22 cellular contexts compared by ENCODE assay signal in the genomic region with DNA sequence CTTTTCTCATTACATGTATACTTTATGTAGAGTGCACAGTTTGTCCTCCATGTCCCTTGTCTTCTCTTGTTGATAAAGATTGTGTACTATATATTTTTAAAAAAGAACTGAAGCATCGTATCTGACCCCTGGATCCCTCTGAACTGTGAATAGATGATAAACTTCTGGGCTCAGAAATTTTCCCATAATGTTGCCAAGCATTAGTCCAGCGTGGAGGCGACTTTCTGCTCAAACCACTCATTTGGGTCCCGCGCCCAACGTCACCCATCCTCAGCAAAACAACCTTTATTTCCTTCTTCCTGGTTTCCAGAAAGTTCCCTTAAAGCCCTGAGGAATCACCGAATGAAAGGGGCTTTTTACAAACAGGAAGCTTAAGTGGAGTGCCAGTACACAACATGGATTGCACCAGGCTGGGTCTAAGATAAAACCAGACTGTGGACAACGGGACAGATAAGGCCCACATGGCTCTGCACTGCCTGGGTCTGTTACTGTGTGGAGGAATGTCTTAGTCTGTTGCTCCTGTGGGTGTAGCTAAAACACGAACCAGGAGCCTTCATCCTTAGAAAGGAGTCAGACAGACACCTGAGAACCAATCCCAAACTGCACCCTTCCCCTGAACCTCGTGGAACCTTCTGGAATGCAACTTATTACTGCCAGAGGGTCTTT. TPM values are rescaled to one million over a fixed set of nuclear protein-coding genes. Genes with fewer than 3 reads are reported as not detected.
DNase-seq lines count a peak whose midpoint lies in the region; ATAC-seq, FAIRE-seq and TF ChIP-seq lines count a peak whose summit lies in the region.
"Had no signal": no experiment of that assay in that cellular context is flagged by ENCODE, and none has a peak within 500 bp of the region (broad histone marks: within the 10 kb centered on the region; RNA-seq: fewer than 3 reads in every experiment).

No MANE protein-coding gene starts in this region.

- no peak overlapping the region for H2AFZ ChIP-seq in astrocyte (ENCODE audit: low read depth, low read length)

- no peaks in the 10 kb centered on the region for H3K9me3 Mint-ChIP-seq in astrocyte (ENCODE audit: unreplicated experiment)

- peaks cover 38% of the 10 kb centered on the region for H3K4me1 ChIP-seq in astrocyte (ENCODE audit: insufficient read depth, low read length)
- peaks cover 28 to 61% of the 10 kb centered on the region in 2 donors for H3K4me1 ChIP-seq in thoracic aorta (ENCODE audit: control insufficient read depth in 1 of 2, low read depth in 2 of 2)
- no peaks in the 10 kb centered on the region for H3K4me1 ChIP-seq in kidney (ENCODE audit: control insufficient read depth in 1 of 2, insufficient read depth in 1 of 2, low read depth in 1 of 2, low read length in 2 of 2)
- H3K4me1 ChIP-seq: testis had no signal

- no peak overlapping the region for H3K4me2 ChIP-seq in astrocyte (ENCODE audit: low read length)

- intact Hi-C loops in left ventricle myocardium superior (cut with micrococcal nuclease) (no loop called here), kidney (cut with DNase I) (no loop called here), head of caudate nucleus (cut with DNase I) (no loop called here)

- no peak for FAIRE-seq in astrocyte (lab: Jason Lieb, UNC)
- no peak for FAIRE-seq in kidney (lab: Jason Lieb, UNC)

- H3K9ac ChIP-seq in astrocyte (ENCODE audit: low read length) (no peak overlapping the region), kidney (ENCODE audit: low read length in 2 of 2) (no peak overlapping the region)

- H4K20me1 ChIP-seq in astrocyte (ENCODE audit: insufficient read depth, low read length), result no peaks in the 10 kb centered on the region

- no peak overlapping the region for H3K4me3 Mint-ChIP-seq in astrocyte (ENCODE audit: unreplicated experiment)
- H3K4me3 Mint-ChIP-seq: activated B cell treated with CpG ODN at 0.5 μM for 24 hours; activated CD8-positive, alpha-beta T cell treated with anti-CD3 and anti-CD28 coated beads, Interleukin-2, amount 10 ng/mL, durations not matched to agents 7 days and 5 days; activated naive CD4-positive, alpha-beta T cell treated with anti-CD3 and anti-CD28 coated beads for 36 hours; activated T-cell treated with anti-CD3 and anti-CD28 coated beads, Interleukin-2, amount 50 U/mL, for 24 hours; endodermal cell; T-helper 17 cell had no signal

- ATAC-seq in left ventricle myocardium superior, result peak; percentile 36
- ATAC-seq in thoracic aorta (ENCODE audit: insufficient number of reproducible peaks, low FRiP score, low read depth), result no peak
- ATAC-seq in HG02840 (IDR thresholded peaks at IDR 0.05; ENCODE audit: low FRiP score, unreplicated experiment), result no peak
- ATAC-seq: activated CD8-positive, alpha-beta T cell treated with anti-CD3 and anti-CD28 coated beads, Interleukin-2, amount 10 ng/mL, durations not matched to agents 7 days and 5 days; mucosa of descending colon; T-helper 17 cell had no signal

- no peaks in the 10 kb centered on the region for H3K36me3 Mint-ChIP-seq in astrocyte (ENCODE audit: low read depth, unreplicated experiment)

- no peaks in the 10 kb centered on the region for H3K27me3 ChIP-seq in astrocyte (ENCODE audit: insufficient read depth, low read length)
- H3K27me3 ChIP-seq in thoracic aorta (replicated peaks; ENCODE audit: insufficient read depth), result no peaks in the 10 kb centered on the region
- H3K27me3 ChIP-seq: testis had no signal

- H3K4me1 Mint-ChIP-seq in astrocyte (ENCODE audit: low read depth, unreplicated experiment), result peaks cover 12% of the 10 kb centered on the region
- H3K4me1 Mint-ChIP-seq: activated B cell treated with CpG ODN at 0.5 μM for 24 hours had no signal

- H3K4me3 ChIP-seq in astrocyte (ENCODE audit: insufficient read depth, low read depth, low read length) (no peak overlapping the region), thoracic aorta (no peak overlapping the region), kidney (ENCODE audit: low read length in 2 of 2) (no peak overlapping the region)
- H3K4me3 ChIP-seq: mucosa of descending colon, testis had no signal

- peaks cover 5% of the 10 kb centered on the region for H3K79me2 ChIP-seq in astrocyte (ENCODE audit: insufficient read depth, low read length)

- no peak overlapping the region for H3K27ac Mint-ChIP-seq in astrocyte (ENCODE audit: unreplicated experiment)
- H3K27ac Mint-ChIP-seq: activated B cell treated with CpG ODN at 0.5 μM for 24 hours; activated CD8-positive, alpha-beta T cell treated with anti-CD3 and anti-CD28 coated beads, Interleukin-2, amount 10 ng/mL, durations not matched to agents 7 days and 5 days; activated naive CD4-positive, alpha-beta T cell treated with anti-CD3 and anti-CD28 coated beads for 36 hours; activated T-cell treated with anti-CD3 and anti-CD28 coated beads, Interleukin-2, amount 50 U/mL, for 24 hours; endodermal cell; T-helper 17 cell had no signal

- TF ChIP-seq CTCF in astrocyte (IDR thresholded peaks at IDR 0.05; ENCODE audit: insufficient read depth, low read depth, low read length) (no peak), thoracic aorta (IDR thresholded peaks at IDR 0.05) (no peak), kidney (IDR thresholded peaks at IDR 0.05; ENCODE audit: borderline replicate concordance, extremely low read depth, insufficient read depth) (no peak)

- H3K27ac ChIP-seq in astrocyte (ENCODE audit: low read depth, low read length) (peak overlapping the region; percentile 88), thoracic aorta (peak overlapping the region; percentile 41 to 56), kidney (ENCODE audit: low read depth in 2 of 2, low read length in 2 of 2) (no peak overlapping the region)
- H3K27ac ChIP-seq: testis had no signal

- DNase-seq in OCI-M2 (lab: John Stamatoyannopoulos, UW; ENCODE audit: unreplicated experiment) (peak; percentile 70), astrocyte (ENCODE audit: low read depth) (no peak), left ventricle myocardium superior (no peak), thoracic aorta (ENCODE audit: low spot score) (no peak), kidney (no peak), head of caudate nucleus (no peak), SIG-M5 treated with dmso at 0.1 percent for 504 hours (lab: John Stamatoyannopoulos, UW; ENCODE audit: unreplicated experiment) (no peak)
- DNase-seq: activated B cell treated with CpG ODN at 0.5 μM for 24 hours; activated CD8-positive, alpha-beta T cell treated with anti-CD3 and anti-CD28 coated beads, Interleukin-2, amount 10 ng/mL, durations not matched to agents 7 days and 5 days; activated naive CD4-positive, alpha-beta T cell treated with anti-CD3 and anti-CD28 coated beads for 36 hours; activated T-cell treated with anti-CD3 and anti-CD28 coated beads, Interleukin-2, amount 50 U/mL, for 24 hours; DND-41; endodermal cell; foreskin fibroblast; Kasumi-1; mucosa of descending colon; NCI-H1092; NCI-H510A; SIG-M5; T-helper 17 cell; testis had no signal

- peaks cover 7% of the 10 kb centered on the region for H3K27me3 Mint-ChIP-seq in astrocyte (ENCODE audit: low read depth, unreplicated experiment)
- H3K27me3 Mint-ChIP-seq: activated T-cell treated with anti-CD3 and anti-CD28 coated beads, Interleukin-2, amount 50 U/mL, for 24 hours; T-helper 17 cell had no signal

- H3K36me3 ChIP-seq in astrocyte (ENCODE audit: insufficient read depth, low read length), result no peaks in the 10 kb centered on the region
- H3K36me3 ChIP-seq in thoracic aorta, result no peaks in the 10 kb centered on the region
- H3K36me3 ChIP-seq in kidney (ENCODE audit: control insufficient read depth in 1 of 2, insufficient read depth in 2 of 2, low read length in 2 of 2), result no peaks in the 10 kb centered on the region

- H3K9me3 ChIP-seq in astrocyte (ENCODE audit: insufficient read depth, low read depth, low read length) (no peaks in the 10 kb centered on the region), thoracic aorta (no peaks in the 10 kb centered on the region), kidney (ENCODE audit: control insufficient read depth in 1 of 2, low read length in 2 of 2) (no peaks in the 10 kb centered on the region)
- H3K9me3 ChIP-seq: mucosa of descending colon, testis had no signal

RNA-seq across cellular contexts. Expression of a gene that starts 15.6 kb away (rescaled TPM):
- total RNA-seq in astrocyte, result not detected in 2 replicates
- 13.6 TPM for total RNA-seq in left ventricle myocardium superior
- total RNA-seq in thoracic aorta, result 100 to 1,000 TPM in 1 of 2 donors, 10 to 100 TPM in 1; 81.2 to 115 TPM
- 63.4 TPM for total RNA-seq in kidney
- polyA plus RNA-seq in kidney (ENCODE audit: insufficient read depth, low read depth, low replicate concordance), result 13.8 TPM

RNA-seq across cellular contexts. Expression of a gene that starts 35.3 kb away (rescaled TPM):
- 17.8 and 19.2 TPM in 2 replicates for total RNA-seq in astrocyte
- total RNA-seq in left ventricle myocardium superior, result 11.9 TPM
- total RNA-seq in thoracic aorta, result 10 to 100 TPM; 35.1 to 64.8 TPM
- total RNA-seq in kidney, result 15.0 TPM
- polyA plus RNA-seq in kidney (ENCODE audit: insufficient read depth, low read depth, low replicate concordance), result 1.7 TPM

Comparison
In these comparisons a context has a peak if more than half of its experiments do, and no peak if none do; other contexts are left out.
1. H3K27ac ChIP-seq: peak in astrocyte (single experiment) and thoracic aorta (2 of 2); none in kidney (0 of 2).
2. RNA of a gene that starts 15.6 kb away (total RNA-seq): 81.2 to 115 TPM in thoracic aorta, 63.4 TPM in kidney (single experiment) and 13.6 TPM in left ventricle myocardium superior (single experiment); not detected in astrocyte; every median in the first group is over 10 times any median in the second.